1 cellular context compared by ENCODE assay signal in genomic region chr1:183567584-183567983, GRCh38.
TF ChIP-seq lines count a peak whose summit lies in the region.

No MANE protein-coding gene starts in this region.

TF ChIP-seq in K562, 482 proteins besides CTCF, POLR2A, EP300 and RAD21 (continued from another document and continues in another):
- TF ChIP-seq E2F8 (IDR thresholded peaks at IDR 0.05; ENCODE audit: low read depth, partially characterized antibody) = no peak
- TF ChIP-seq SOX6 (IDR thresholded peaks at IDR 0.05) = peak; percentile 92
- no peak for TF ChIP-seq RNF219 (CRISPR knock-in tag; IDR thresholded peaks at IDR 0.05)
- no peak for TF ChIP-seq TRIM28 (IDR thresholded peaks at IDR 0.05)
- no peak for TF ChIP-seq TCFL5 (CRISPR knock-in tag; conservative IDR thresholded peaks at IDR 0.05)
- peak; percentile 89 for TF ChIP-seq ZNF766 (CRISPR knock-in tag; conservative IDR thresholded peaks at IDR 0.05)
- TF ChIP-seq RBFOX2 (IDR thresholded peaks at IDR 0.05; ENCODE audit: low read depth, low read length) = no peak
- no peak for TF ChIP-seq E2F4 (CRISPR knock-in tag; IDR thresholded peaks at IDR 0.05; ENCODE audit: low read depth)
- peak; percentile 9 to 74; a peak in 1 of 4 replicates for TF ChIP-seq FOXK2 (conservative IDR thresholded peaks at IDR 0.05 in 1 of 2, IDR thresholded peaks at IDR 0.05 in 1 of 2; ENCODE audit: low read depth in 2 of 2)
- 0 out of 2 replicates have a peak, but pooled peaks have one; percentile 45 for TF ChIP-seq ZNF583 (CRISPR knock-in tag; IDR thresholded peaks at IDR 0.05)
- TF ChIP-seq RERE (CRISPR knock-in tag; IDR thresholded peaks at IDR 0.05; ENCODE audit: borderline replicate concordance) = no peak
- TF ChIP-seq TCF15 (CRISPR knock-in tag; IDR thresholded peaks at IDR 0.05) = no peak
- TF ChIP-seq E2F6 (IDR thresholded peaks at IDR 0.05; ENCODE audit: borderline replicate concordance in 1 of 2, extremely low read depth in 1 of 2, insufficient read depth in 1 of 2, insufficient read length in 1 of 2, low read depth in 1 of 2, low read length in 1 of 2, poor library complexity in 1 of 2, severe bottlenecking in 1 of 2) = no peak
- TF ChIP-seq HDAC1 (IDR thresholded peaks at IDR 0.05) = peak in 1 of 2 experiments; percentile 67; a peak in 2 of 4 replicates
- 0 out of 4 replicates have a peak, but pooled peaks of 1 of the 2 experiments have one; percentile 21 for TF ChIP-seq TEAD1 (CRISPR knock-in tag; IDR thresholded peaks at IDR 0.05)
- TF ChIP-seq ZNF274 (IDR thresholded peaks at IDR 0.05; ENCODE audit: borderline replicate concordance, low read depth, low read length) = no peak
- TF ChIP-seq SRF (CRISPR knock-in tag; IDR thresholded peaks at IDR 0.05) = no peak
- no peak; the same call in 1 of the 2 replicates for TF ChIP-seq SP1 (CRISPR knock-in tag; IDR thresholded peaks at IDR 0.05)
- no peak for TF ChIP-seq HNRNPLL (IDR thresholded peaks at IDR 0.05; ENCODE audit: low read depth, low read length, poor library complexity, severe bottlenecking)
- TF ChIP-seq NFXL1 (CRISPR knock-in tag; IDR thresholded peaks at IDR 0.05) = no peak
- no peak for TF ChIP-seq BCLAF1 (IDR thresholded peaks at IDR 0.05; ENCODE audit: borderline replicate concordance in 1 of 2, control insufficient read depth in 1 of 2, low read depth in 2 of 2, low read length in 1 of 2)
- no peak for TF ChIP-seq ZNF184 (CRISPR knock-in tag; IDR thresholded peaks at IDR 0.05)
- no peak for TF ChIP-seq ZNF57 (CRISPR knock-in tag; IDR thresholded peaks at IDR 0.05)
- TF ChIP-seq EGR1 (conservative IDR thresholded peaks at IDR 0.05) = no peak
- TF ChIP-seq MITF (IDR thresholded peaks at IDR 0.05) = peak; percentile 95
- TF ChIP-seq SMAD2 (IDR thresholded peaks at IDR 0.05; ENCODE audit: low read depth, low read length) = no peak
- peak; percentile 50; the same call in 1 of the 2 replicates for TF ChIP-seq L3MBTL2 (IDR thresholded peaks at IDR 0.05)
- no peak for TF ChIP-seq ZNF644 (tag; IDR thresholded peaks at IDR 0.05; ENCODE audit: low read depth)
- TF ChIP-seq TFAP4 (CRISPR knock-in tag; IDR thresholded peaks at IDR 0.05; ENCODE audit: borderline replicate concordance) = peak; percentile 99
- no peak for TF ChIP-seq ZNF444 (CRISPR knock-in tag; IDR thresholded peaks at IDR 0.05)
- no peak for TF ChIP-seq HOMEZ (CRISPR knock-in tag; IDR thresholded peaks at IDR 0.05)
- TF ChIP-seq DACH1 (IDR thresholded peaks at IDR 0.05; ENCODE audit: partially characterized antibody) = peak; percentile 83
- TF ChIP-seq ZNF449 (CRISPR knock-in tag; IDR thresholded peaks at IDR 0.05) = no peak
- TF ChIP-seq HDAC8 (tag; IDR thresholded peaks at IDR 0.05) = no peak
- no peak for TF ChIP-seq MBD2 (IDR thresholded peaks at IDR 0.05; ENCODE audit: borderline replicate concordance, low read depth)
- TF ChIP-seq CHD4 (IDR thresholded peaks at IDR 0.05; ENCODE audit: insufficient read depth, insufficient replicate concordance, low read depth, low read length, poor library complexity, severe bottlenecking) = no peak
- TF ChIP-seq TEAD4 (IDR thresholded peaks at IDR 0.05; ENCODE audit: low read length) = peak; percentile 67; the same call in 1 of the 2 replicates
- no peak for TF ChIP-seq TEAD4 (CRISPR knock-in tag; IDR thresholded peaks at IDR 0.05; ENCODE audit: borderline replicate concordance)
